16 cellular contexts compared by ENCODE assay signal in genomic region chr7:22601028-22601795, GRCh38.
A peak's percentile ranks its signal among the peaks of the same experiment; 100 is the strongest.
DNase-seq lines count a peak whose midpoint lies in the region; ATAC-seq and TF ChIP-seq lines count a peak whose summit lies in the region.
"Had no signal": no experiment of that assay in that cellular context is flagged by ENCODE, and none has a peak within 500 bp of the region (broad histone marks: within the 10 kb centered on the region; RNA-seq: fewer than 3 reads in every experiment).

No MANE protein-coding gene starts in this region.

- TF ChIP-seq POLR2A in uterus (IDR thresholded peaks at IDR 0.05), result no peak

- H3K36me3 ChIP-seq in left ventricle myocardium inferior (no peaks in the 10 kb centered on the region), left lung (no peaks in the 10 kb centered on the region), uterus (no peaks in the 10 kb centered on the region)
- H3K36me3 ChIP-seq: right lobe of liver had no signal

- H3K4me1 Mint-ChIP-seq in dendritic cell treated with granulocyte-macrophage colony-stimulating factor and Interleukin-4, amounts not matched to agents 40 ng/mL and 50 ng/mL, for 4 days (ENCODE audit: low read depth), result peaks cover 43% of the 10 kb centered on the region
- H3K4me1 Mint-ChIP-seq in activated CD8-positive, alpha-beta T cell treated with anti-CD3 and anti-CD28 coated beads for 36 hours (ENCODE audit: low read depth), result no peaks in the 10 kb centered on the region
- H3K4me1 Mint-ChIP-seq in mesothelial cell of epicardium, result peaks cover 7% of the 10 kb centered on the region
- H3K4me1 Mint-ChIP-seq: T-helper 17 cell had no signal

- CTCF ChIA-PET in activated CD8-positive, alpha-beta T cell treated with anti-CD3 and anti-CD28 coated beads for 36 hours (lab: Charles Lee), result no interaction called here

- peak overlapping the region; percentile 77 for H3K27ac Mint-ChIP-seq in dendritic cell treated with granulocyte-macrophage colony-stimulating factor and Interleukin-4, amounts not matched to agents 40 ng/mL and 50 ng/mL, for 4 days
- H3K27ac Mint-ChIP-seq in activated CD8-positive, alpha-beta T cell treated with anti-CD3 and anti-CD28 coated beads for 36 hours, result no peak overlapping the region
- no peak overlapping the region for H3K27ac Mint-ChIP-seq in mesothelial cell of epicardium
- H3K27ac Mint-ChIP-seq: T-helper 17 cell had no signal

- POLR2A ChIA-PET in activated CD8-positive, alpha-beta T cell treated with anti-CD3 and anti-CD28 coated beads for 36 hours (lab: Charles Lee), result no interaction called here

- no peak for TF ChIP-seq CTCF in left ventricle myocardium inferior (IDR thresholded peaks at IDR 0.05; ENCODE audit: borderline replicate concordance)
- TF ChIP-seq CTCF in left lung (IDR thresholded peaks at IDR 0.05), result no peak
- no peak for TF ChIP-seq CTCF in uterus (IDR thresholded peaks at IDR 0.05)
- no peak for TF ChIP-seq CTCF in activated CD8-positive, alpha-beta T cell treated with anti-CD3 and anti-CD28 coated beads for 36 hours (IDR thresholded peaks at IDR 0.05)
- TF ChIP-seq CTCF in mesothelial cell of epicardium (IDR thresholded peaks at IDR 0.05; ENCODE audit: unreplicated experiment), result no peak

- H3K27me3 Mint-ChIP-seq in dendritic cell treated with granulocyte-macrophage colony-stimulating factor and Interleukin-4, amounts not matched to agents 40 ng/mL and 50 ng/mL, for 4 days, result peaks cover 21% of the 10 kb centered on the region
- peaks cover 15% of the 10 kb centered on the region for H3K27me3 Mint-ChIP-seq in activated CD8-positive, alpha-beta T cell treated with anti-CD3 and anti-CD28 coated beads for 36 hours
- no peaks in the 10 kb centered on the region for H3K27me3 Mint-ChIP-seq in mesothelial cell of epicardium (ENCODE audit: low read depth)

- H3K4me3 Mint-ChIP-seq in dendritic cell treated with granulocyte-macrophage colony-stimulating factor and Interleukin-4, amounts not matched to agents 40 ng/mL and 50 ng/mL, for 4 days, result no peak overlapping the region
- no peak overlapping the region for H3K4me3 Mint-ChIP-seq in activated CD8-positive, alpha-beta T cell treated with anti-CD3 and anti-CD28 coated beads for 36 hours
- H3K4me3 Mint-ChIP-seq in mesothelial cell of epicardium, result no peak overlapping the region
- H3K4me3 Mint-ChIP-seq: T-helper 17 cell had no signal

- intact Hi-C loops in left ventricle myocardium inferior (cut with micrococcal nuclease) (no loop called here), Right ventricle myocardium superior (cut with DNase I) (no loop called here), left lung (cut with DNase I) (no loop called here), uterus (cut with DNase I; ENCODE audit: low total_unique reads) (loop anchor here (10.0 kb wide), 1 partner anchor 64 kb away; no protein-coding TSS in a partner anchor)
- intact Hi-C loops in dendritic cell treated with granulocyte-macrophage colony-stimulating factor and Interleukin-4, amounts not matched to agents 40 ng/mL and 50 ng/mL, for 4 days (cut with micrococcal nuclease), result no loop called here
- intact Hi-C loops in activated CD8-positive, alpha-beta T cell treated with anti-CD3 and anti-CD28 coated beads for 36 hours (cut with micrococcal nuclease), result no loop called here

- H3K27me3 ChIP-seq in left ventricle myocardium inferior (ENCODE audit: low read depth) (no peaks in the 10 kb centered on the region), left lung (no peaks in the 10 kb centered on the region), uterus (no peaks in the 10 kb centered on the region)
- H3K27me3 ChIP-seq: right lobe of liver had no signal

- no peaks in the 10 kb centered on the region for H3K36me3 Mint-ChIP-seq in dendritic cell treated with granulocyte-macrophage colony-stimulating factor and Interleukin-4, amounts not matched to agents 40 ng/mL and 50 ng/mL, for 4 days (ENCODE audit: low read depth)
- H3K36me3 Mint-ChIP-seq in activated CD8-positive, alpha-beta T cell treated with anti-CD3 and anti-CD28 coated beads for 36 hours (ENCODE audit: low read depth), result no peaks in the 10 kb centered on the region
- no peaks in the 10 kb centered on the region for H3K36me3 Mint-ChIP-seq in mesothelial cell of epicardium

- H3K9me3 Mint-ChIP-seq in dendritic cell treated with granulocyte-macrophage colony-stimulating factor and Interleukin-4, amounts not matched to agents 40 ng/mL and 50 ng/mL, for 4 days, result no peaks in the 10 kb centered on the region
- no peaks in the 10 kb centered on the region for H3K9me3 Mint-ChIP-seq in activated CD8-positive, alpha-beta T cell treated with anti-CD3 and anti-CD28 coated beads for 36 hours
- H3K9me3 Mint-ChIP-seq in mesothelial cell of epicardium, result no peaks in the 10 kb centered on the region

- H3K9me3 ChIP-seq in left ventricle myocardium inferior (replicated peaks) (no peaks in the 10 kb centered on the region), left lung (no peaks in the 10 kb centered on the region), uterus (no peaks in the 10 kb centered on the region)
- H3K9me3 ChIP-seq: right lobe of liver had no signal

- H3K4me1 ChIP-seq in left ventricle myocardium inferior (peaks cover 17% of the 10 kb centered on the region), left lung (peaks cover 5 to 21% of the 10 kb centered on the region in 2 donors), uterus (peaks cover 0 to 9% of the 10 kb centered on the region in 2 donors)
- H3K4me1 ChIP-seq: right lobe of liver had no signal

- ATAC-seq in Right ventricle myocardium superior (ENCODE audit: poor library complexity) (no peak), left lung (peak; percentile 23)
- no peak for ATAC-seq in activated CD8-positive, alpha-beta T cell treated with anti-CD3 and anti-CD28 coated beads for 36 hours
- ATAC-seq: T-helper 17 cell had no signal

- H3K4me3 ChIP-seq in left ventricle myocardium inferior (no peak overlapping the region), left lung (no peak overlapping the region), uterus (no peak overlapping the region)
- H3K4me3 ChIP-seq: right lobe of liver had no signal

- no peak for DNase-seq in left ventricle myocardium inferior
- DNase-seq in Right ventricle myocardium superior, result no peak
- DNase-seq in left lung, result no peak
- no peak for DNase-seq in uterus
- DNase-seq in caudate nucleus (lab: John Stamatoyannopoulos, UW), result no peak
- DNase-seq in activated CD8-positive, alpha-beta T cell treated with anti-CD3 and anti-CD28 coated beads for 36 hours, result no peak
- DNase-seq in mesothelial cell of epicardium (ENCODE audit: low spot score in 2 of 2, unreplicated experiment in 2 of 2), result no peak
- DNase-seq: activated CD4-positive, alpha-beta T cell treated with anti-CD3 and anti-CD28 coated beads for 48 hours; activated CD8-positive, alpha-beta memory T cell treated with anti-CD3 and anti-CD28 coated beads, Interleukin-2, amount 50 U/mL, for 48 hours; activated gamma-delta T cell; GDM1; right lobe of liver; SHP77; stimulated activated CD4-positive, alpha-beta T cell treated with anti-CD3 and anti-CD28 coated beads, Interleukin-1b, Interleukin-23, amount 100 ng/mL, for 48 hours; T-helper 17 cell had no signal

- peak overlapping the region; percentile 60 for H3K27ac ChIP-seq in left ventricle myocardium inferior (replicated peaks)
- peak overlapping the region in 1 of 2 donors; percentile 24 for H3K27ac ChIP-seq in left lung
- H3K27ac ChIP-seq in uterus, result peak overlapping the region; percentile 39 to 43
- H3K27ac ChIP-seq in caudate nucleus (ENCODE audit: low read depth, low read length), result no peak overlapping the region
- H3K27ac ChIP-seq: right lobe of liver had no signal
